In genomic region chr6:136090929-136091328, GRCh38 we compare ENCODE assay signal across 22 cellular contexts.
DNase-seq lines count a peak whose midpoint lies in the region; ATAC-seq, FAIRE-seq and TF ChIP-seq lines count a peak whose summit lies in the region.
"Had no signal": no experiment of that assay in that cellular context is flagged by ENCODE, and none has a peak within 500 bp of the region (broad histone marks: within the 10 kb centered on the region; RNA-seq: fewer than 3 reads in every experiment).

No MANE protein-coding gene starts in this region.

- TF ChIP-seq RAD21 in A549 (conservative IDR thresholded peaks at IDR 0.05 in 1 of 2, IDR thresholded peaks at IDR 0.05 in 1 of 2) = no peak

- H3K27me3 ChIP-seq in BJ (ENCODE audit: control insufficient read depth, insufficient read depth, low read length) = no peaks in the 10 kb centered on the region
- H3K27me3 ChIP-seq in PC-3 (ENCODE audit: low read length) = no peaks in the 10 kb centered on the region
- H3K27me3 ChIP-seq in brain microvascular endothelial cell (replicated peaks) = no peaks in the 10 kb centered on the region

- in situ Hi-C loops in brain microvascular endothelial cell (cut with HindIII; ENCODE audit: low pct_ligation_motif_present, low sequenced_read_pairs) = no loop called here

- H3F3A ChIP-seq in PC-3 (ENCODE audit: low read length, unreplicated experiment) = no peaks in the 10 kb centered on the region

- H3K9me2 ChIP-seq in PC-3 (replicated peaks; ENCODE audit: low read length) = no peaks in the 10 kb centered on the region

- TF ChIP-seq POLR2A in A549 (IDR thresholded peaks at IDR 0.05; ENCODE audit: low read length) = no peak

- H3K9me3 ChIP-seq in A549 (0 out of 3 replicates have a peak, but pooled peaks cover 7% of the 10 kb centered on the region), PC-3 (ENCODE audit: low read length) (no peaks in the 10 kb centered on the region)

- TF ChIP-seq EP300 in A549 (IDR thresholded peaks at IDR 0.05) = no peak

- CTCF ChIA-PET in A549 (lab: Yijun Ruan, JAX) (interaction anchor here (0.6 kb wide), 1 partner anchor 32 kb away, joined by 5 read pairs; no protein-coding TSS in a partner anchor), BJ (lab: Yijun Ruan, JAX) (no interaction called here), PC-3 (lab: Charles Lee) (no interaction called here)

- H3K4me1 ChIP-seq in A549 (peaks cover 22% of the 10 kb centered on the region), PC-3 (ENCODE audit: insufficient read depth, low read length) (peaks cover 27% of the 10 kb centered on the region)

- H3K79me2 ChIP-seq in PC-3 (ENCODE audit: low read length) = no peaks in the 10 kb centered on the region

- BruUV-seq in PC-3 (replicated peaks; lab: Mats Ljungman, UMichigan) = no TSS peak

- intact Hi-C loops in PC-3 (cut with micrococcal nuclease) (loop anchor here (5.0 kb wide), 1 partner anchor 46 kb away; no protein-coding TSS in a partner anchor), head of caudate nucleus (cut with DNase I) (no loop called here)

- H3K36me3 ChIP-seq in BJ (ENCODE audit: control insufficient read depth, insufficient read depth, low read length) (no peaks in the 10 kb centered on the region), PC-3 (ENCODE audit: low read depth, low read length) (no peaks in the 10 kb centered on the region), brain microvascular endothelial cell (replicated peaks) (no peaks in the 10 kb centered on the region)

- H3K9ac ChIP-seq in PC-3 (ENCODE audit: low read length) = no peak overlapping the region

- peak overlapping the region in 1 of 2 experiments; percentile 51; a peak in 2 of 6 replicates for H3K27ac ChIP-seq in A549
- H3K27ac ChIP-seq in PC-3 (ENCODE audit: low read length) = peak overlapping the region; percentile 54
- no peak overlapping the region for H3K27ac ChIP-seq in brain microvascular endothelial cell

- 22% methylated on average over 1 of the region's 1 CpG for WGBS in A549 (ENCODE audit: missing lambda C conversion rate)

- no peak overlapping the region for H2AFZ ChIP-seq in PC-3 (ENCODE audit: low read length)

- FAIRE-seq in A549 (lab: Jason Lieb, UNC) = no peak
- FAIRE-seq: GM12892, H54 had no signal

- H3K4me3 ChIP-seq in A549 (no peak overlapping the region), BJ (ENCODE audit: low read depth, low read length) (no peak overlapping the region), PC-3 (ENCODE audit: low read length) (no peak overlapping the region), fibroblast of villous mesenchyme (ENCODE audit: low read depth, low read length) (no peak overlapping the region), brain microvascular endothelial cell (ENCODE audit: low read depth, low read length) (no peak overlapping the region)

- POLR2A ChIA-PET in A549 (lab: Yijun Ruan, JAX) (no interaction called here), BJ (lab: Charles Lee) (no interaction called here), PC-3 (lab: Charles Lee; ENCODE audit: unreplicated experiment) (no interaction called here)

- TF ChIP-seq CTCF in A549 (IDR thresholded peaks at IDR 0.05) (no peak), BJ (IDR thresholded peaks at IDR 0.05; ENCODE audit: insufficient read depth, low read depth, low read length) (no peak), PC-3 (conservative IDR thresholded peaks at IDR 0.05; ENCODE audit: low read depth, low read length) (no peak), fibroblast of villous mesenchyme (IDR thresholded peaks at IDR 0.05; ENCODE audit: insufficient read depth, low read depth, low read length) (no peak), brain microvascular endothelial cell (IDR thresholded peaks at IDR 0.05; ENCODE audit: low read depth, low read length, missing control alignments) (no peak)

- no peaks in the 10 kb centered on the region for H4K20me1 ChIP-seq in PC-3 (ENCODE audit: low read length)

- DNase-seq in A549 (ENCODE audit: low read depth in 1 of 2, low spot score in 1 of 2) = no peak
- DNase-seq in BJ (ENCODE audit: low read depth) = peak; percentile 60
- DNase-seq in PC-3 = peak; percentile 57
- DNase-seq in fibroblast of villous mesenchyme (ENCODE audit: low read depth) = peak; percentile 30
- DNase-seq in brain microvascular endothelial cell = no peak
- DNase-seq in head of caudate nucleus = no peak
- DNase-seq: CD4-positive, alpha-beta memory T cell; DMS79 treated with DMSO at 0.1 percent for 48 hours; GDM1; IMR-90; Karpas-422; MM.1S; NCI-H1105 treated with DMSO at 0.1 percent for 48 hours; NCI-H1694 treated with DMSO at 0.1 percent for 48 hours; NCI-H2107; NCI-H2227 treated with DMSO at 0.1 percent for 48 hours; NCI-H524 treated with DMSO at 0.1 percent for 48 hours; SHP77 treated with DMSO at 0.1 percent for 48 hours had no signal

- peak overlapping the region; percentile 55 for H3K4me2 ChIP-seq in A549
- H3K4me2 ChIP-seq in PC-3 (ENCODE audit: low read length) = peak overlapping the region; percentile 38; the same call in 1 of the 2 replicates

- no peak for ATAC-seq in A549
- ATAC-seq in PC-3 = peak; percentile 79
- ATAC-seq in GM21717 (IDR thresholded peaks at IDR 0.05; ENCODE audit: unreplicated experiment) = no peak
- ATAC-seq: Panc1 had no signal

TF ChIP-seq in A549, 52 proteins besides CTCF, POLR2A, EP300 and RAD21:
- no peak for TF ChIP-seq FOSB (CRISPR knock-in tag; IDR thresholded peaks at IDR 0.05)
- no peak for TF ChIP-seq HOXB13 (CRISPR knock-in tag; IDR thresholded peaks at IDR 0.05; ENCODE audit: low read depth)
- no peak for TF ChIP-seq USF2 (IDR thresholded peaks at IDR 0.05)
- no peak for TF ChIP-seq TP53 (CRISPR knock-in tag; IDR thresholded peaks at IDR 0.05)
- no peak for TF ChIP-seq GATA3 (IDR thresholded peaks at IDR 0.05; ENCODE audit: borderline replicate concordance)

Comparison
In these comparisons a context has a peak if more than half of its experiments do, and no peak if none do; other contexts are left out.
1. DNase-seq: peak in BJ (single experiment), PC-3 (single experiment) and fibroblast of villous mesenchyme (single experiment); none in A549 (0 of 2), brain microvascular endothelial cell (single experiment) and head of caudate nucleus (0 of 42).